8 cellular contexts compared by ENCODE assay signal in the genomic region with DNA sequence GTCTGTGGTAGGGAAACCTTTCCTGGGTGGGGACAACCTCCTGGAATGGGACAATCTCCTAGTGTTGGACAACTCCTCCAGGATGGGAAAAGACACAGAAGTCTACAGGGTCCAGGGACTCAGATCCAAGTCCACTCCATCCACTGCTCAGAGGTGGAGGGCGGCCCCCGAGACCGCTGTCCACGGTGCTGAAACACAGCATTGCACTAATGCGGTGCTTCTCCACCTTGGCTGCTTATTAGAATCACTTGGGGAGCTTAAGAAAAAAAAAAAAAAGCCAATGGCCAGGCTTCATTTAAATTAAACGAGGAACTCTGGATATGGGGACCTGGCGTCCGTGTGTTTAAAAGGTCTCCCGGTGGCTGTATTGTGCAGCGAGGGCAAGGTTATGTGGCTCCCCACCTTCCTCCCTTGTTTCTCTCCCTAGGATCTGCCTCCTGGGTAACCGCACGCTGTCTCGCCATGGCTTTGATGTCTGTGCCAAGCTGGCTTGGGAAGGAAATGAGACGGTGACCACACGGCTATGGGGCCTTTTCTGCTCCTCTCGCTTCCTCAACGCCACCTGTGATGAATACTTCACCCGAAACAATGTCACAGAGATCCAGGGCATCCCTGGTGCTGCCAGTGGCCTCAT. TPM values are rescaled to one million over a fixed set of nuclear protein-coding genes. Genes with fewer than 3 reads are reported as not detected.
DNase-seq lines count a peak whose midpoint lies in the region; ATAC-seq and TF ChIP-seq lines count a peak whose summit lies in the region.

No MANE protein-coding gene starts in this region.

- H3K9me3 Mint-ChIP-seq in mesothelial cell of epicardium = no peaks in the 10 kb centered on the region

- H3K36me3 Mint-ChIP-seq in mesothelial cell of epicardium = no peaks in the 10 kb centered on the region

- peaks cover 72% of the 10 kb centered on the region for H3K27me3 Mint-ChIP-seq in mesothelial cell of epicardium (ENCODE audit: low read depth)

- no peak overlapping the region for H3K27ac Mint-ChIP-seq in mesothelial cell of epicardium

- no peak for ATAC-seq in HG03025 (IDR thresholded peaks at IDR 0.05; ENCODE audit: low FRiP score, unreplicated experiment)

- DNase-seq in EH (ENCODE audit: low read depth) (peak; percentile 57), NAMALWA (ENCODE audit: low spot score) (peak; percentile 50), mesothelial cell of epicardium (ENCODE audit: low spot score in 2 of 2, unreplicated experiment in 2 of 2) (peak; percentile 65 to 86), NCI-H1694 treated with DMSO at 0.1 percent for 48 hours (lab: John Stamatoyannopoulos, UW) (no peak), posterior vena cava (ENCODE audit: low spot score) (no peak), DMS79 treated with DMSO at 0.1 percent for 48 hours (lab: John Stamatoyannopoulos, UW) (no peak)
- DNase-seq in activated naive CD4-positive, alpha-beta T cell (lab: John Stamatoyannopoulos, UW) = peak in 3 of 4 experiments; percentile 14 to 41 (median 24)

- no peaks in the 10 kb centered on the region for H3K4me1 Mint-ChIP-seq in mesothelial cell of epicardium

- no peak for TF ChIP-seq CTCF in mesothelial cell of epicardium (IDR thresholded peaks at IDR 0.05; ENCODE audit: unreplicated experiment)

- intact Hi-C loops in posterior vena cava (cut with DNase I) = no loop called here

- H3K4me3 Mint-ChIP-seq in mesothelial cell of epicardium = no peak overlapping the region

RNA-seq across cellular contexts. Expression of a gene that starts 12.0 kb away (rescaled TPM):
- total RNA-seq in mesothelial cell of epicardium (6.9 to 9.1 TPM (median 7.7 TPM) in 3 replicates), posterior vena cava (under 1 TPM in 1 of 2 donors, not detected in 1; 0.48 TPM)

RNA-seq across cellular contexts. Expression of a gene that starts 32.3 kb away (rescaled TPM):
- total RNA-seq in mesothelial cell of epicardium (0.11 TPM in 1 of 3 replicates, not detected in the others), posterior vena cava (10 to 100 TPM in 1 of 2 donors, 1 to 10 TPM in 1; 2.2 to 16.6 TPM)

RNA-seq across cellular contexts. Expression of a gene that starts 48.7 kb away (rescaled TPM):
- total RNA-seq in mesothelial cell of epicardium (37.1 to 41.2 TPM (median 40.2 TPM) in 3 replicates), posterior vena cava (10 to 100 TPM; 18.7 to 20.4 TPM)

Comparison
In these comparisons a context has a peak if more than half of its experiments do, and no peak if none do; other contexts are left out.
1. DNase-seq: peak in EH (single experiment), NAMALWA (single experiment), activated naive CD4-positive, alpha-beta T cell (3 of 4) and mesothelial cell of epicardium (2 of 2); none in NCI-H1694 treated with DMSO at 0.1 percent for 48 hours (single experiment), posterior vena cava (single experiment) and DMS79 treated with DMSO at 0.1 percent for 48 hours (single experiment).